Comparison of ENCODE assay signal across 8 cellular contexts in the genomic region with DNA sequence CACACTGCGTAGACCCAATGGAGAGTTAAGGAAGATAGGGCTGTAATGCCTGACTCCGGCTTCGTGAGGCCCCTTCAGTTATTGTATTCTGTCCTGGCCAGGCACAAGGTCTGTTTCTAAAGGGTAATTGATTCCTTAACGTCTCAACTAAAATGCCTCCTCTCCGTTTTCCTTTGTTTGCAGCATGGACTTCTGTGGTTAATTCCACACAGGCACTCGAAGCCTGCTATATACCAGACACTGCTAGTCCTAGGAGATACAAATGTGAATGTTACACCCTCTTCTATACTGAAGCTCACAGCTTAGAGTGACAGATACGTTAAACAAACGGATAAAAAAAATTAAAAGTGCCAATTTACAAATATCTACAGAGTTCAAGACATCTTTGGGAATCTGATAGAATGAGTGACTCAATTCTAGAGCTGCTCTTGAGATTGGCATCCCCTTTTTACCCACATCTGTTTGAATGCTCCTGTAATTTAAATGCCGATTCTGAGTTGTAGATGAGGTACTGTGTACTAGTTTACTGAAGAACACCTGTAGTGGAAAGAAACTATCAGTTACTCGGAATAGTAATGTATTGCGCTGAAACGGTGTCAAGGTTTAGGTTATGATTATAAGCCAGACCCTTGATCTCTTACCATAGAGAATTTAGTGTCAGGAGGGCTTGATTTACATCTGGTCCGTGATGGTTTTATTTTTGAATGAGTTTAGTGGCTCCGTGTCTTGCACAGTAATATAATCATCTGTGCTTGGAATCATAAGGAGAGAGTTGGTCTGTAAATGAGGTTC. TPM values are rescaled to one million over a fixed set of nuclear protein-coding genes. Genes with fewer than 3 reads are reported as not detected.
A peak's percentile ranks its signal among the peaks of the same experiment; 100 is the strongest.
DNase-seq lines count a peak whose midpoint lies in the region; ATAC-seq and TF ChIP-seq lines count a peak whose summit lies in the region.

No MANE protein-coding gene starts in this region.

- no peak overlapping the region for H4K91ac ChIP-seq in mesenchymal stem cell (ENCODE audit: low read length)

- H2AK5ac ChIP-seq in mesenchymal stem cell (ENCODE audit: low read length, severe bottlenecking) = no peak overlapping the region

- H3K4me1 ChIP-seq in HUES6 (ENCODE audit: control insufficient read depth, insufficient read depth, low read length) (peaks cover 7% of the 10 kb centered on the region), body of pancreas (peaks cover 54% of the 10 kb centered on the region), mesenchymal stem cell (ENCODE audit: control insufficient read depth, insufficient read depth, low read depth, low read length) (peaks cover 10% of the 10 kb centered on the region)

- peak overlapping the region; percentile 97 for H4K8ac ChIP-seq in mesenchymal stem cell (ENCODE audit: low read length)

- no peak overlapping the region for H2BK15ac ChIP-seq in mesenchymal stem cell (ENCODE audit: low read depth, poor library complexity, severe bottlenecking)

- peak overlapping the region; percentile 80 to 89 for H3K18ac ChIP-seq in mesenchymal stem cell (ENCODE audit: low read depth in 1 of 2, low read length in 2 of 2)

- peak overlapping the region; percentile 83 for H3K27ac ChIP-seq in HUES6 (ENCODE audit: low read depth, low read length)
- peak overlapping the region; percentile 74 to 90 (median 82) for H3K27ac ChIP-seq in body of pancreas
- H3K27ac ChIP-seq in mesenchymal stem cell (ENCODE audit: low read length, poor library complexity, severe bottlenecking) = peak overlapping the region; percentile 93

- H3K36me3 ChIP-seq in HUES6 (ENCODE audit: control insufficient read depth, insufficient read depth, low read length) (no peaks in the 10 kb centered on the region), body of pancreas (replicated peaks in 1 of 2; ENCODE audit: insufficient read depth in 1 of 2, low read depth in 2 of 2) (no peaks in the 10 kb centered on the region), mesenchymal stem cell (ENCODE audit: control insufficient read depth in 1 of 2, insufficient read depth in 2 of 2, low read depth in 1 of 2, low read length in 2 of 2) (peaks cover 3 to 12% of the 10 kb centered on the region in 2 experiments)

- peak overlapping the region; percentile 84 for H3K4me2 ChIP-seq in mesenchymal stem cell (ENCODE audit: low read length, poor library complexity, severe bottlenecking)

- DNase-seq in NCI-H2107 treated with DMSO at 0.1 percent for 48 hours (lab: John Stamatoyannopoulos, UW; ENCODE audit: unreplicated experiment) = peak; percentile 47
- DNase-seq in NCI-H2107 (lab: John Stamatoyannopoulos, UW) = no peak
- DNase-seq in body of pancreas = no peak
- DNase-seq in mesenchymal stem cell = no peak
- DNase-seq in NCI-H1105 (lab: John Stamatoyannopoulos, UW) = no peak
- no peak for DNase-seq in nucleus accumbens (lab: John Stamatoyannopoulos, UW)

- H2AFZ ChIP-seq in mesenchymal stem cell (ENCODE audit: low read depth, low read length) = peak overlapping the region; percentile 86

- peak overlapping the region in 1 of 2 experiments; percentile 34 for H3K23ac ChIP-seq in mesenchymal stem cell (ENCODE audit: low read length in 2 of 2)

- H2BK5ac ChIP-seq in mesenchymal stem cell (ENCODE audit: low read depth, low read length, poor library complexity, severe bottlenecking) = no peak overlapping the region

- no peak for ATAC-seq in body of pancreas
- ATAC-seq in GM21390 (IDR thresholded peaks at IDR 0.05; ENCODE audit: unreplicated experiment) = no peak

- peak overlapping the region; percentile 96 for H3K9ac ChIP-seq in HUES6 (ENCODE audit: low read length)
- peak overlapping the region; percentile 97 for H3K9ac ChIP-seq in mesenchymal stem cell (ENCODE audit: low read length)

- 2 to 3% methylated on average over 14 of the region's 14 CpGs for WGBS in body of pancreas, 2 donors
- WGBS in mesenchymal stem cell = 31% methylated on average over 12 of the region's 14 CpGs

- H2BK12ac ChIP-seq in mesenchymal stem cell (ENCODE audit: low read length in 2 of 2) = peak overlapping the region in 1 of 2 experiments; percentile 66

- H3K4me3 ChIP-seq in HUES6 (ENCODE audit: low read depth, low read length) = peak overlapping the region; percentile 92
- H3K4me3 ChIP-seq in body of pancreas = peak overlapping the region; percentile 68 to 83
- H3K4me3 ChIP-seq in mesenchymal stem cell (ENCODE audit: insufficient read depth in 1 of 2, low read depth in 1 of 2, low read length in 2 of 2) = peak overlapping the region; percentile 90 to 93

- no peak for TF ChIP-seq CTCF in body of pancreas (IDR thresholded peaks at IDR 0.05)

- intact Hi-C loops in body of pancreas (cut with DNase I) = no loop called here

- H3K79me1 ChIP-seq in mesenchymal stem cell (replicated peaks; ENCODE audit: low read length, poor library complexity, severe bottlenecking) = no peaks in the 10 kb centered on the region

- TF ChIP-seq POLR2A in body of pancreas (IDR thresholded peaks at IDR 0.05) = no peak

- H3K27me3 ChIP-seq in HUES6 (ENCODE audit: control insufficient read depth, insufficient read depth, low read length) (no peaks in the 10 kb centered on the region), body of pancreas (no peaks in the 10 kb centered on the region), mesenchymal stem cell (ENCODE audit: control insufficient read depth in 1 of 2, insufficient read depth in 1 of 2, low read length in 2 of 2) (no peaks in the 10 kb centered on the region)

- H3K9me3 ChIP-seq in HUES6 (ENCODE audit: control insufficient read depth, insufficient read depth, low read depth, low read length) = no peaks in the 10 kb centered on the region
- no peaks in the 10 kb centered on the region for H3K9me3 ChIP-seq in body of pancreas
- no peaks in the 10 kb centered on the region for H3K9me3 ChIP-seq in mesenchymal stem cell (ENCODE audit: control insufficient read depth, low read length)

- H3K14ac ChIP-seq in mesenchymal stem cell (ENCODE audit: low read length in 2 of 2) = peak overlapping the region in 1 of 2 experiments; percentile 96

- peak overlapping the region; percentile 94 to 97 for H3K4ac ChIP-seq in mesenchymal stem cell (ENCODE audit: low read depth in 1 of 2, low read length in 2 of 2)

- peak overlapping the region; percentile 54 for H2BK120ac ChIP-seq in mesenchymal stem cell (ENCODE audit: low read depth, low read length)

RNA-seq across cellular contexts. Expression of gene PSMA6, which starts 0.8 kb away (rescaled TPM):
- total RNA-seq in body of pancreas = 10 to 100 TPM; 39.6 to 43.1 TPM
- polyA plus RNA-seq in mesenchymal stem cell (2013, experiment 1 of 2) = 290 TPM
- polyA plus RNA-seq in mesenchymal stem cell (2013, experiment 2 of 2) = 302 TPM
